Comparison of ENCODE assay signal across 8 cellular contexts in genomic region chr10:48306870-48307531, GRCh38. TPM values are rescaled to one million over a fixed set of nuclear protein-coding genes. Genes with fewer than 3 reads are reported as not detected.
A peak's percentile ranks its signal among the peaks of the same experiment; 100 is the strongest.
DNase-seq lines count a peak whose midpoint lies in the region; ATAC-seq, FAIRE-seq and TF ChIP-seq lines count a peak whose summit lies in the region.

No MANE protein-coding gene starts in this region.

- DNase-seq in AG04450 (ENCODE audit: low read depth, low spot score) (no peak), NOMO-1 treated with dmso at 0.1 percent for 144 hours (lab: John Stamatoyannopoulos, UW; ENCODE audit: unreplicated experiment) (peak; percentile 45), frontal cortex (ENCODE audit: low spot score in 2 of 2) (peak; percentile 77 to 81), ovary (peak; percentile 66 to 84 (median 67)), transverse colon (peak; percentile 60)
- DNase-seq in activated gamma-delta T cell treated with anti-CD3 and anti-CD28 coated beads, Interleukin-2, amount 50 U/mL, for 16 hours (ENCODE audit: low read depth), result peak; percentile 58

- H3K4me3 ChIP-seq in AG04450 (ENCODE audit: low read depth, low read length) (peak overlapping the region; percentile 80), ovary (peak overlapping the region; percentile 88), transverse colon (peak overlapping the region; percentile 90 to 100 (median 97))

- TF ChIP-seq EP300 in ovary (IDR thresholded peaks at IDR 0.05) (no peak), transverse colon (IDR thresholded peaks at IDR 0.05; ENCODE audit: low read depth) (no peak)

- H3K36me3 ChIP-seq in ovary (no peaks in the 10 kb centered on the region), transverse colon (no peaks in the 10 kb centered on the region)

- TF ChIP-seq POLR2A in ovary (IDR thresholded peaks at IDR 0.05) (no peak), transverse colon (IDR thresholded peaks at IDR 0.05) (no peak)

- no peak for FAIRE-seq in frontal cortex (lab: Jason Lieb, UNC)

- TF ChIP-seq CTCF in AG04450 (IDR thresholded peaks at IDR 0.05; ENCODE audit: low read depth, low read length) (no peak), ovary (IDR thresholded peaks at IDR 0.05) (no peak), transverse colon (IDR thresholded peaks at IDR 0.05) (no peak)

- WGBS in ovary, 3 donors, result 0 to 1% (median 1%) methylated on average over 44 to 65 of the region's 66 CpGs
- 0% methylated on average over 44 of the region's 66 CpGs; no CpG with 5 or more reads in 1 of the 2 donors for WGBS in transverse colon (ENCODE audit: low coverage in 1 of 2), 2 donors

- POLR2A ChIA-PET in AG04450 (lab: Yijun Ruan, JAX), result no interaction called here

- ATAC-seq in GM18517 (IDR thresholded peaks at IDR 0.05; ENCODE audit: unreplicated experiment), result peak; percentile 41
- peak; percentile 17 for ATAC-seq in HG03060 (IDR thresholded peaks at IDR 0.05; ENCODE audit: low read depth, unreplicated experiment)

- CTCF ChIA-PET in AG04450 (lab: Charles Lee), result interaction anchor here (1.6 kb wide), 1 partner anchor 60 kb away, joined by 7 read pairs; no protein-coding TSS in a partner anchor

- in situ Hi-C loops in transverse colon (cut with MboI; ENCODE audit: low pct_ligation_motif_present in 1 of 4, low pct_unique_long_range_greater_than_20kb in 1 of 4, low sequenced_read_pairs in 3 of 4), result no loop called here

- H3K27ac ChIP-seq in AG04450 (ENCODE audit: low read depth, low read length), result peak overlapping the region; percentile 53
- H3K27ac ChIP-seq in ovary, result peak overlapping the region; percentile 85 to 96
- peak overlapping the region; percentile 95 to 99 (median 98) for H3K27ac ChIP-seq in transverse colon

- H3K9me3 ChIP-seq in AG04450 (ENCODE audit: control insufficient read depth, insufficient read depth, low read length), result no peaks in the 10 kb centered on the region; the same call in 1 of the 2 replicates
- no peaks in the 10 kb centered on the region for H3K9me3 ChIP-seq in ovary
- no peaks in the 10 kb centered on the region for H3K9me3 ChIP-seq in transverse colon

- intact Hi-C loops in ovary (cut with DNase I), result loop anchor here in 1 of 4 donors (10.0 kb wide), 1 partner anchor 1228 kb away; the partner anchor contains the start of gene ERCC6
- intact Hi-C loops in transverse colon (cut with DNase I; ENCODE audit: low total_unique reads), result no loop called here

- peaks cover 8% of the 10 kb centered on the region for H3K4me1 ChIP-seq in ovary (ENCODE audit: insufficient read depth)
- peaks cover 8 to 32% (median 16%) of the 10 kb centered on the region in 4 donors for H3K4me1 ChIP-seq in transverse colon

- H3K27me3 ChIP-seq in AG04450 (ENCODE audit: control insufficient read depth, insufficient read depth, low read length) (peaks cover 8% of the 10 kb centered on the region), ovary (no peaks in the 10 kb centered on the region), transverse colon (no peaks in the 10 kb centered on the region)

RNA-seq across cellular contexts. Expression of gene MAPK8, which starts 0.5 kb away (rescaled TPM):
- 58.7 and 75.6 TPM in 2 replicates for polyA plus RNA-seq in AG04450 (2011; rRNA removed)
- polyA minus RNA-seq in AG04450 (2011; rRNA and poly(A)+ RNA removed), result 28.2 and 46.3 TPM in 2 replicates
- 241 TPM for total RNA-seq in frontal cortex
- 100 to 1,000 TPM in 1 of 7 donors, 10 to 100 TPM in 6; 51.2 to 110 (median 68.6) TPM for total RNA-seq in ovary
- polyA plus RNA-seq in ovary, result 10 to 100 TPM; 21.9 to 94.7 TPM
- total RNA-seq in transverse colon, result 100 to 1,000 TPM in 1 of 4 donors, 10 to 100 TPM in 3; 29.7 to 126 (median 67.8) TPM

RNA-seq across cellular contexts. Expression of gene FRMPD2, which starts 32.5 kb away (rescaled TPM):
- polyA plus RNA-seq in AG04450 (2011; rRNA removed) (not detected in 2 replicates), ovary (under 1 TPM in 1 of 2 donors, not detected in 1; 0.70 TPM)
- not detected in 2 replicates for polyA minus RNA-seq in AG04450 (2011; rRNA and poly(A)+ RNA removed)
- total RNA-seq in frontal cortex (3.3 TPM), ovary (10 to 100 TPM in 1 of 7 donors, under 1 TPM in 4, not detected in 2; 0.15 to 11.8 (median 0.69) TPM), transverse colon (under 1 TPM in 1 of 4 donors, not detected in 3; 0.80 TPM)
